In genomic region chr1:150976879-150977694, GRCh38 we compare ENCODE assay signal across 8 cellular contexts. TPM values are rescaled to one million over a fixed set of nuclear protein-coding genes. Genes with fewer than 3 reads are reported as not detected.
DNase-seq lines count a peak whose midpoint lies in the region; ATAC-seq lines count a peak whose summit lies in the region.

No MANE protein-coding gene starts in this region.

- ATAC-seq in HG03108 (IDR thresholded peaks at IDR 0.05; ENCODE audit: unreplicated experiment), result no peak
- ATAC-seq in HG02610 (IDR thresholded peaks at IDR 0.05; ENCODE audit: unreplicated experiment), result no peak

- peak overlapping the region; percentile 94 for H3K27ac Mint-ChIP-seq in activated CD4-positive, alpha-beta memory T cell treated with anti-CD3 and anti-CD28 coated beads for 36 hours

- peaks cover 4% of the 10 kb centered on the region for H3K36me3 Mint-ChIP-seq in activated CD4-positive, alpha-beta memory T cell treated with anti-CD3 and anti-CD28 coated beads for 36 hours

- H3K4me3 Mint-ChIP-seq in activated CD4-positive, alpha-beta memory T cell treated with anti-CD3 and anti-CD28 coated beads for 36 hours, result peak overlapping the region; percentile 76

- H3K9me3 Mint-ChIP-seq in activated CD4-positive, alpha-beta memory T cell treated with anti-CD3 and anti-CD28 coated beads for 36 hours, result no peaks in the 10 kb centered on the region

- CTCF ChIA-PET in activated CD4-positive, alpha-beta memory T cell treated with anti-CD3 and anti-CD28 coated beads for 36 hours (lab: Charles Lee), result interaction anchor here (0.6 to 12.0 kb wide), 5 partner anchors 23 to 348 kb away, joined by 3 to 222 read pairs (median 3); partner anchors contain the start of genes ENSA and MINDY1

- H3K27me3 Mint-ChIP-seq in activated CD4-positive, alpha-beta memory T cell treated with anti-CD3 and anti-CD28 coated beads for 36 hours, result no peaks in the 10 kb centered on the region

- DNase-seq in DMS153 (lab: John Stamatoyannopoulos, UW), result peak; percentile 84
- peak; percentile 21 for DNase-seq in NCI-H774 (lab: John Stamatoyannopoulos, UW)
- DNase-seq in activated CD4-positive, alpha-beta memory T cell treated with anti-CD3 and anti-CD28 coated beads for 36 hours, result peak; percentile 91
- DNase-seq in effector CD8-positive, alpha-beta T cell (lab: John Stamatoyannopoulos, UW), result peak; percentile 51
- peak; percentile 92 for DNase-seq in mucosa of gallbladder (ENCODE audit: low spot score)
- peak; percentile 64 to 73 for DNase-seq in stimulated activated CD8-positive, alpha-beta memory T cell treated with anti-CD3 and anti-CD28 coated beads, Interleukin-2, amount 100 ng/mL, for 48 hours (ENCODE audit: low read depth in 2 of 2)

- H3K4me1 Mint-ChIP-seq in activated CD4-positive, alpha-beta memory T cell treated with anti-CD3 and anti-CD28 coated beads for 36 hours (ENCODE audit: low read depth), result peaks cover 48% of the 10 kb centered on the region

- intact Hi-C loops in activated CD4-positive, alpha-beta memory T cell treated with anti-CD3 and anti-CD28 coated beads for 36 hours (cut with micrococcal nuclease), result loop anchor here (2.0 to 10.0 kb wide), 7 partner anchors 54 to 742 kb away; partner anchors contain the start of genes ANP32E, CTSS and TARS2

- POLR2A ChIA-PET in activated CD4-positive, alpha-beta memory T cell treated with anti-CD3 and anti-CD28 coated beads for 36 hours (lab: Charles Lee), result no interaction called here

RNA-seq across cellular contexts. Expression of gene CERS2, which starts 2.5 kb away (rescaled TPM):
- 100 to 1,000 TPM; 153 to 160 TPM for total RNA-seq in activated CD4-positive, alpha-beta memory T cell treated with anti-CD3 and anti-CD28 coated beads for 36 hours
- 350 TPM for total RNA-seq in mucosa of gallbladder

RNA-seq across cellular contexts. Expression of gene ANXA9, which starts 5.0 kb away (rescaled TPM):
- total RNA-seq in activated CD4-positive, alpha-beta memory T cell treated with anti-CD3 and anti-CD28 coated beads for 36 hours, result under 1 TPM in 1 of 2 experiments, not detected in 1; 0.19 TPM
- total RNA-seq in mucosa of gallbladder, result 25.1 TPM

RNA-seq across cellular contexts. Expression of gene MINDY1, which starts 29.6 kb away (rescaled TPM):
- total RNA-seq in activated CD4-positive, alpha-beta memory T cell treated with anti-CD3 and anti-CD28 coated beads for 36 hours, result 10 to 100 TPM; 16.4 to 18.3 TPM
- total RNA-seq in mucosa of gallbladder, result 60.1 TPM

RNA-seq across cellular contexts. Expression of gene PRUNE1, which starts 31.2 kb away (rescaled TPM):
- total RNA-seq in activated CD4-positive, alpha-beta memory T cell treated with anti-CD3 and anti-CD28 coated beads for 36 hours, result 10 to 100 TPM; 12.5 to 17.5 TPM
- 21.6 TPM for total RNA-seq in mucosa of gallbladder

RNA-seq across cellular contexts. Expression of gene SETDB1, which starts 50.9 kb away (rescaled TPM):
- total RNA-seq in activated CD4-positive, alpha-beta memory T cell treated with anti-CD3 and anti-CD28 coated beads for 36 hours, result 10 to 100 TPM; 42.3 to 50.0 TPM
- 42.6 TPM for total RNA-seq in mucosa of gallbladder

Comparison
In these comparisons a context has a peak if more than half of its experiments do, and no peak if none do; other contexts are left out.
1. DNase-seq: peak in every context shown above with its lines; median percentile 92 in mucosa of gallbladder; 91 in activated CD4-positive, alpha-beta memory T cell treated with anti-CD3 and anti-CD28 coated beads for 36 hours; 84 in DMS153; 68 in stimulated activated CD8-positive, alpha-beta memory T cell treated with anti-CD3 and anti-CD28 coated beads, Interleukin-2, amount 100 ng/mL, for 48 hours; 51 in effector CD8-positive, alpha-beta T cell; 21 in NCI-H774.
2. RNA of gene ANXA9, which starts 5.0 kb away (total RNA-seq): 25.1 TPM in mucosa of gallbladder (single experiment); 0.19 TPM in activated CD4-positive, alpha-beta memory T cell treated with anti-CD3 and anti-CD28 coated beads for 36 hours; every median in the first group is over 10 times any median in the second.